ENCODE assay signal across 20 cellular contexts in genomic region chr14:24132976-24133375, GRCh38. TPM values are rescaled to one million over a fixed set of nuclear protein-coding genes. Genes with fewer than 3 reads are reported as not detected.
A peak's percentile ranks its signal among the peaks of the same experiment; 100 is the strongest.
DNase-seq lines count a peak whose midpoint lies in the region; ATAC-seq, FAIRE-seq and TF ChIP-seq lines count a peak whose summit lies in the region.
"Had no signal": no experiment of that assay in that cellular context is flagged by ENCODE, and none has a peak within 500 bp of the region (broad histone marks: within the 10 kb centered on the region; RNA-seq: fewer than 3 reads in every experiment).

No MANE protein-coding gene starts in this region.

- no peak for FAIRE-seq in HepG2 (lab: Jason Lieb, UNC)

- TF ChIP-seq RAD21 in HepG2 (CRISPR knock-in tag; IDR thresholded peaks at IDR 0.05), result no peak

- H4K20me1 ChIP-seq in HepG2 (ENCODE audit: insufficient read depth, low read length), result peaks cover 4% of the 10 kb centered on the region; the same call in 1 of the 2 replicates

- H3K9me3 Mint-ChIP-seq in T-helper 1 cell treated with Interleukin-12 subunit alpha and Interleukin-12 subunit beta and Interleukin-4 antibody, amounts not matched to agents 30 μg/mL and 1 μg/mL, for 36 hours, result no peaks in the 10 kb centered on the region
- H3K9me3 Mint-ChIP-seq in endodermal cell, result no peaks in the 10 kb centered on the region

- no peak overlapping the region for H2AFZ ChIP-seq in HepG2 (ENCODE audit: low read length)
- H2AFZ ChIP-seq: parathyroid adenoma had no signal

- H3K36me3 ChIP-seq in HepG2 (replicated peaks in 1 of 2; ENCODE audit: control insufficient read depth in 1 of 2, insufficient read depth in 2 of 2, low read length in 2 of 2) (peaks cover 2 to 9% of the 10 kb centered on the region in 2 experiments), right lobe of liver (peaks cover 0 to 3% (median 0%) of the 10 kb centered on the region in 4 donors), endodermal cell (ENCODE audit: control insufficient read depth, insufficient read depth, low read length) (peaks cover 5% of the 10 kb centered on the region), thymus (ENCODE audit: control insufficient read depth, insufficient read depth) (peaks cover 5% of the 10 kb centered on the region)
- H3K36me3 ChIP-seq: BE2C, thoracic aorta had no signal

- no peak for TF ChIP-seq CTCF in HepG2 (CRISPR knock-in tag; IDR thresholded peaks at IDR 0.05)
- no peak for TF ChIP-seq CTCF in right lobe of liver (IDR thresholded peaks at IDR 0.05)
- no peak for TF ChIP-seq CTCF in endodermal cell (conservative IDR thresholded peaks at IDR 0.05)

- no peaks in the 10 kb centered on the region for H3K27me3 Mint-ChIP-seq in T-helper 1 cell treated with Interleukin-12 subunit alpha and Interleukin-12 subunit beta and Interleukin-4 antibody, amounts not matched to agents 30 μg/mL and 1 μg/mL, for 36 hours (ENCODE audit: low read depth)
- no peaks in the 10 kb centered on the region for H3K27me3 Mint-ChIP-seq in endodermal cell (ENCODE audit: insufficient read depth)

- DNase-seq in T-helper 1 cell (no peak), HepG2 (ENCODE audit: low spot score) (no peak), right lobe of liver (no peak), endodermal cell (no peak), NCI-H2107 (lab: John Stamatoyannopoulos, UW) (no peak), NCI-H2029 treated with DMSO at 0.1 percent for 48 hours (lab: John Stamatoyannopoulos, UW) (no peak)
- DNase-seq: 8988T; BE2C; brain microvascular endothelial cell; dermis blood vessel endothelial cell; erythroblast; IMR-90; NCI-H1694 treated with DMSO at 0.1 percent for 48 hours; NCI-H446; stimulated activated CD4-positive, alpha-beta T cell treated with anti-CD3 and anti-CD28 coated beads, Interleukin-2, amount 100 ng/mL, for 48 hours had no signal

- H3K4me3 Mint-ChIP-seq in T-helper 1 cell treated with Interleukin-12 subunit alpha and Interleukin-12 subunit beta and Interleukin-4 antibody, amounts not matched to agents 30 μg/mL and 1 μg/mL, for 36 hours, result no peak overlapping the region
- no peak overlapping the region for H3K4me3 Mint-ChIP-seq in endodermal cell

- CTCF ChIA-PET in HepG2 (lab: Yijun Ruan, JAX; ENCODE audit: low intra/inter-chr PET ratio, low total read pairs), result no interaction called here

- H3K4me3 ChIP-seq in HepG2 (replicated peaks in 1 of 3; ENCODE audit: insufficient read depth in 1 of 3, low read depth in 2 of 3, low read length in 3 of 3) (no peak overlapping the region), right lobe of liver (no peak overlapping the region), endodermal cell (ENCODE audit: low read length) (no peak overlapping the region), thymus (ENCODE audit: low read length) (no peak overlapping the region)
- H3K4me3 ChIP-seq: HAP-1, thoracic aorta had no signal

- H3K79me2 ChIP-seq in HepG2 (ENCODE audit: insufficient read depth, low read length), result peaks cover 15% of the 10 kb centered on the region
- H3K79me2 ChIP-seq: parathyroid adenoma had no signal

- H3K4me2 ChIP-seq in HepG2 (ENCODE audit: low read depth, low read length), result no peak overlapping the region

- intact Hi-C loops in HepG2 (cut with micrococcal nuclease; ENCODE audit: unreplicated experiment) (no loop called here), right lobe of liver (cut with DNase I) (no loop called here)

- ATAC-seq in HepG2 (no peak), right lobe of liver (no peak)

- TF ChIP-seq POLR2A in HepG2 (IDR thresholded peaks at IDR 0.05; ENCODE audit: insufficient read depth in 1 of 2, low read depth in 2 of 2, low read length in 2 of 2) (no peak), right lobe of liver (IDR thresholded peaks at IDR 0.05) (no peak)

- in situ Hi-C loops in HepG2 (cut with HindIII; ENCODE audit: extremely low pct_ligation_motif_present, low pct_unique_long_range_greater_than_20kb), result loop anchor here (25.0 kb wide), 1 partner anchor 821 kb away; the partner anchor contains the start of genes BCL2L2, PABPN1 and PPP1R3E

- POLR2A ChIA-PET in HepG2 (lab: Yijun Ruan, JAX), result interaction anchor here (1.5 to 22.7 kb wide), 5 partner anchors 8 to 38 kb away, joined by 4 to 977 read pairs (median 16); partner anchors contain the start of genes DCAF11, EMC9, NRL and PCK2

- H3K4me1 Mint-ChIP-seq in T-helper 1 cell treated with Interleukin-12 subunit alpha and Interleukin-12 subunit beta and Interleukin-4 antibody, amounts not matched to agents 30 μg/mL and 1 μg/mL, for 36 hours (ENCODE audit: low read depth), result peaks cover 29% of the 10 kb centered on the region
- H3K4me1 Mint-ChIP-seq in endodermal cell, result peaks cover 11% of the 10 kb centered on the region

- H3K9ac ChIP-seq in HepG2 (ENCODE audit: insufficient read depth, low read depth, low read length) (no peak overlapping the region), endodermal cell (ENCODE audit: extremely low read depth, low read length, poor library complexity, severe bottlenecking) (no peak overlapping the region)
- H3K9ac ChIP-seq: parathyroid adenoma had no signal

- H3K27ac ChIP-seq in HepG2 (ENCODE audit: extremely low read length, insufficient read depth, low read length), result no peak overlapping the region
- no peak overlapping the region for H3K27ac ChIP-seq in right lobe of liver
- no peak overlapping the region for H3K27ac ChIP-seq in endodermal cell (ENCODE audit: low read depth, low read length)
- H3K27ac ChIP-seq in thymus (ENCODE audit: low read depth), result peak overlapping the region; percentile 72
- H3K27ac ChIP-seq: brain microvascular endothelial cell, parathyroid adenoma, thoracic aorta had no signal

- 86% methylated on average over 2 of the region's 2 CpGs for WGBS in HepG2 (ENCODE audit: low lambda C conversion rate)
- whole genome bisulfite sequencing in right lobe of liver (ENCODE audit: insufficient coverage, low coverage, low lambda C conversion rate, missing lambda C conversion rate), result 83% methylated on average over 2 of the region's 2 CpGs
- 96% methylated on average over 2 of the region's 2 CpGs; no CpG with 5 or more reads in 1 of the 2 experiments for WGBS in endodermal cell (ENCODE audit: insufficient coverage in 1 of 2, insufficient read length in 1 of 2), 2 experiments
- WGBS in thymus, result 96% methylated on average over 2 of the region's 2 CpGs

- no TSS peak for BruUV-seq in HepG2 (replicated peaks; lab: Mats Ljungman, UMichigan)

- peak overlapping the region; percentile 53 for H3K27ac Mint-ChIP-seq in T-helper 1 cell treated with Interleukin-12 subunit alpha and Interleukin-12 subunit beta and Interleukin-4 antibody, amounts not matched to agents 30 μg/mL and 1 μg/mL, for 36 hours
- peak overlapping the region; percentile 30 for H3K27ac Mint-ChIP-seq in endodermal cell

- no peaks in the 10 kb centered on the region; a peak in 1 of 5 replicates for H3K27me3 ChIP-seq in HepG2 (ENCODE audit: control insufficient read depth in 1 of 2, insufficient read depth in 2 of 2, low read length in 2 of 2)
- no peaks in the 10 kb centered on the region for H3K27me3 ChIP-seq in right lobe of liver
- H3K27me3 ChIP-seq in endodermal cell (ENCODE audit: control insufficient read depth, insufficient read depth, low read length, poor library complexity, severe bottlenecking), result no peaks in the 10 kb centered on the region
- H3K27me3 ChIP-seq in thymus (ENCODE audit: control insufficient read depth, insufficient read depth), result no peaks in the 10 kb centered on the region
- H3K27me3 ChIP-seq: BE2C, brain microvascular endothelial cell had no signal

- H3K9me3 ChIP-seq in HepG2 (ENCODE audit: low read length), result no peaks in the 10 kb centered on the region
- no peaks in the 10 kb centered on the region for H3K9me3 ChIP-seq in right lobe of liver
- H3K9me3 ChIP-seq in endodermal cell (ENCODE audit: control insufficient read depth, low read length), result no peaks in the 10 kb centered on the region
- no peaks in the 10 kb centered on the region for H3K9me3 ChIP-seq in thymus (ENCODE audit: control insufficient read depth)
- H3K9me3 ChIP-seq: BE2C, HAP-1, thoracic aorta had no signal

- TF ChIP-seq EP300 in HepG2 (IDR thresholded peaks at IDR 0.05; ENCODE audit: low read depth in 2 of 2, low read length in 2 of 2), result no peak
- no peak for TF ChIP-seq EP300 in HepG2 (CRISPR knock-in tag; IDR thresholded peaks at IDR 0.05; ENCODE audit: borderline replicate concordance)

- H3K36me3 Mint-ChIP-seq in T-helper 1 cell treated with Interleukin-12 subunit alpha and Interleukin-12 subunit beta and Interleukin-4 antibody, amounts not matched to agents 30 μg/mL and 1 μg/mL, for 36 hours (ENCODE audit: low read depth), result peaks cover 17% of the 10 kb centered on the region
- H3K36me3 Mint-ChIP-seq in endodermal cell (ENCODE audit: low read depth), result peaks cover under 1% of the 10 kb centered on the region

- H3K4me1 ChIP-seq in HepG2 (ENCODE audit: insufficient read depth, low read length), result peaks cover 64% of the 10 kb centered on the region
- H3K4me1 ChIP-seq in right lobe of liver, result peaks cover 0 to 48% (median 15%) of the 10 kb centered on the region in 4 donors
- no peaks in the 10 kb centered on the region for H3K4me1 ChIP-seq in endodermal cell (ENCODE audit: control insufficient read depth, insufficient read depth, low read length)
- H3K4me1 ChIP-seq in thymus (ENCODE audit: control insufficient read depth, insufficient read depth, low read length), result peaks cover 28% of the 10 kb centered on the region
- H3K4me1 ChIP-seq: BE2C had no signal

RNA-seq across cellular contexts. Expression of gene FITM1, which starts 2.5 kb away (rescaled TPM):
- total RNA-seq in HepG2 (2016; rRNA removed; fragmentation: Illumina TruSeq; extraction: Trizol) (3.1 and 5.8 TPM in 2 replicates), right lobe of liver (10 to 100 TPM in 3 of 6 experiments, 1 to 10 TPM in 3; 1.5 to 32.5 (median 9.3) TPM), endodermal cell (1 to 10 TPM in 1 of 2 donors, not detected in 1; 1.1 TPM)
- total RNA-seq in HepG2 (2016; cell fraction: cytosol; rRNA removed; fragmentation: Illumina TruSeq; extraction: Trizol; ENCODE audit: low read depth), result 2.1 and 4.3 TPM in 2 replicates
- 4.0 and 5.2 TPM in 2 replicates for total RNA-seq in HepG2 (2016; cell fraction: insoluble cytoplasmic fraction; rRNA removed; fragmentation: Illumina TruSeq; extraction: Trizol)
- total RNA-seq in HepG2 (2016; cell fraction: membrane; rRNA removed; fragmentation: Illumina TruSeq; extraction: Trizol), result 2.2 and 3.3 TPM in 2 replicates
- total RNA-seq in HepG2 (2016; cell fraction: nucleus; rRNA removed; fragmentation: Illumina TruSeq; extraction: Trizol), result 4.1 and 5.6 TPM in 2 replicates
- polyA plus RNA-seq in HepG2 (2011; rRNA removed) (2.7 and 3.6 TPM in 2 replicates), thymus (3.5 TPM)
- 2.3 and 4.4 TPM in 2 replicates for polyA plus RNA-seq in HepG2 (2011; cell fraction: cytosol; rRNA removed)
- 11.8 and 15.0 TPM in 2 replicates for polyA plus RNA-seq in HepG2 (2011; cell fraction: nucleus; rRNA removed)
- 2.5 and 2.7 TPM in 2 replicates for polyA plus RNA-seq in HepG2 (2012)
- polyA plus RNA-seq in HepG2 (2016; cell fraction: cytosol; fragmentation: Illumina TruSeq; extraction: Trizol; ENCODE audit: low read depth), result 3.0 and 3.4 TPM in 2 replicates
- 2.7 and 3.0 TPM in 2 replicates for polyA plus RNA-seq in HepG2 (2016; cell fraction: insoluble cytoplasmic fraction; fragmentation: Illumina TruSeq; extraction: Trizol; ENCODE audit: low read depth)
- polyA plus RNA-seq in HepG2 (2016; cell fraction: membrane; fragmentation: Illumina TruSeq; extraction: Trizol; ENCODE audit: low read depth), result 1.9 and 2.4 TPM in 2 replicates
- polyA plus RNA-seq in HepG2 (2016; cell fraction: nucleus; fragmentation: Illumina TruSeq; extraction: Trizol; ENCODE audit: insufficient read depth, low read depth), result 6.4 and 7.9 TPM in 2 replicates
- 1.6 and 7.9 TPM in 2 replicates for polyA minus RNA-seq in HepG2 (2011; rRNA and poly(A)+ RNA removed; ENCODE audit: low replicate concordance)
- 2.1 TPM in 2 replicates for polyA minus RNA-seq in HepG2 (2011; cell fraction: cytosol; rRNA and poly(A)+ RNA removed)
- polyA minus RNA-seq in HepG2 (2011; cell fraction: nucleus; rRNA and poly(A)+ RNA removed), result 3.9 and 4.2 TPM in 2 replicates
- polyA plus RNA-seq in endodermal cell (2013, experiment 1 of 2), result 0.32 TPM
- not detected for polyA plus RNA-seq in endodermal cell (2013, experiment 2 of 2)
- total RNA-seq: IMR-90 had no signal
- polyA plus RNA-seq: IMR-90 had no signal

RNA-seq across cellular contexts. Expression of gene PSME1, which starts 3.0 kb away (rescaled TPM):
- total RNA-seq in HepG2 (2016; rRNA removed; fragmentation: Illumina TruSeq; extraction: Trizol) (608 and 713 TPM in 2 replicates), right lobe of liver (100 to 1,000 TPM in 4 of 6 experiments, 10 to 100 TPM in 2; 81.7 to 119 (median 107) TPM), endodermal cell (100 to 1,000 TPM in 1 of 2 donors, 10 to 100 TPM in 1; 68.6 to 108 TPM)
- 168 and 169 TPM in 2 replicates for total RNA-seq in HepG2 (2016; cell fraction: cytosol; rRNA removed; fragmentation: Illumina TruSeq; extraction: Trizol; ENCODE audit: low read depth)
- total RNA-seq in HepG2 (2016; cell fraction: insoluble cytoplasmic fraction; rRNA removed; fragmentation: Illumina TruSeq; extraction: Trizol), result 588 and 713 TPM in 2 replicates
- total RNA-seq in HepG2 (2016; cell fraction: membrane; rRNA removed; fragmentation: Illumina TruSeq; extraction: Trizol), result 219 and 226 TPM in 2 replicates
- 227 and 232 TPM in 2 replicates for total RNA-seq in HepG2 (2016; cell fraction: nucleus; rRNA removed; fragmentation: Illumina TruSeq; extraction: Trizol)
- polyA plus RNA-seq in HepG2 (2011; rRNA removed) (144 and 159 TPM in 2 replicates), thymus (255 TPM)
- polyA plus RNA-seq in HepG2 (2011; cell fraction: cytosol; rRNA removed), result 166 and 205 TPM in 2 replicates
- 178 and 230 TPM in 2 replicates for polyA plus RNA-seq in HepG2 (2011; cell fraction: nucleus; rRNA removed)
- 318 and 352 TPM in 2 replicates for polyA plus RNA-seq in HepG2 (2012)
- polyA plus RNA-seq in HepG2 (2016; cell fraction: cytosol; fragmentation: Illumina TruSeq; extraction: Trizol; ENCODE audit: low read depth), result 166 and 179 TPM in 2 replicates
- polyA plus RNA-seq in HepG2 (2016; cell fraction: insoluble cytoplasmic fraction; fragmentation: Illumina TruSeq; extraction: Trizol; ENCODE audit: low read depth), result 679 and 694 TPM in 2 replicates
- polyA plus RNA-seq in HepG2 (2016; cell fraction: membrane; fragmentation: Illumina TruSeq; extraction: Trizol; ENCODE audit: low read depth), result 175 and 190 TPM in 2 replicates
- 333 and 365 TPM in 2 replicates for polyA plus RNA-seq in HepG2 (2016; cell fraction: nucleus; fragmentation: Illumina TruSeq; extraction: Trizol; ENCODE audit: insufficient read depth, low read depth)
- 25.5 and 44.3 TPM in 2 replicates for polyA minus RNA-seq in HepG2 (2011; rRNA and poly(A)+ RNA removed; ENCODE audit: low replicate concordance)
- 59.6 and 69.7 TPM in 2 replicates for polyA minus RNA-seq in HepG2 (2011; cell fraction: cytosol; rRNA and poly(A)+ RNA removed)
- polyA minus RNA-seq in HepG2 (2011; cell fraction: nucleus; rRNA and poly(A)+ RNA removed), result 42.1 and 46.1 TPM in 2 replicates
- polyA plus RNA-seq in endodermal cell (2013, experiment 1 of 2), result 87.9 TPM
- 79.7 TPM for polyA plus RNA-seq in endodermal cell (2013, experiment 2 of 2)

RNA-seq across cellular contexts. Expression of gene EMC9, which starts 8.4 kb away (rescaled TPM):
- total RNA-seq in HepG2 (2016; rRNA removed; fragmentation: Illumina TruSeq; extraction: Trizol) (71.2 and 78.7 TPM in 2 replicates), right lobe of liver (10 to 100 TPM; 10.2 to 21.4 (median 11.9) TPM), endodermal cell (10 to 100 TPM; 34.0 to 39.5 TPM)
- 68.4 and 89.8 TPM in 2 replicates for total RNA-seq in HepG2 (2016; cell fraction: cytosol; rRNA removed; fragmentation: Illumina TruSeq; extraction: Trizol; ENCODE audit: low read depth)
- total RNA-seq in HepG2 (2016; cell fraction: insoluble cytoplasmic fraction; rRNA removed; fragmentation: Illumina TruSeq; extraction: Trizol), result 67.6 and 78.5 TPM in 2 replicates
- 77.6 and 98.8 TPM in 2 replicates for total RNA-seq in HepG2 (2016; cell fraction: membrane; rRNA removed; fragmentation: Illumina TruSeq; extraction: Trizol)
- 54.8 and 64.3 TPM in 2 replicates for total RNA-seq in HepG2 (2016; cell fraction: nucleus; rRNA removed; fragmentation: Illumina TruSeq; extraction: Trizol)
- polyA plus RNA-seq in HepG2 (2011; rRNA removed) (60.5 and 63.9 TPM in 2 replicates), thymus (40.8 TPM)
- 49.4 and 73.1 TPM in 2 replicates for polyA plus RNA-seq in HepG2 (2011; cell fraction: cytosol; rRNA removed)
- 212 and 227 TPM in 2 replicates for polyA plus RNA-seq in HepG2 (2011; cell fraction: nucleus; rRNA removed)
- polyA plus RNA-seq in HepG2 (2012), result 50.7 and 62.7 TPM in 2 replicates
- polyA plus RNA-seq in HepG2 (2016; cell fraction: cytosol; fragmentation: Illumina TruSeq; extraction: Trizol; ENCODE audit: low read depth), result 103 and 134 TPM in 2 replicates
- 96.0 and 104 TPM in 2 replicates for polyA plus RNA-seq in HepG2 (2016; cell fraction: insoluble cytoplasmic fraction; fragmentation: Illumina TruSeq; extraction: Trizol; ENCODE audit: low read depth)
- polyA plus RNA-seq in HepG2 (2016; cell fraction: membrane; fragmentation: Illumina TruSeq; extraction: Trizol; ENCODE audit: low read depth), result 99.3 and 118 TPM in 2 replicates
- polyA plus RNA-seq in HepG2 (2016; cell fraction: nucleus; fragmentation: Illumina TruSeq; extraction: Trizol; ENCODE audit: insufficient read depth, low read depth), result 175 and 183 TPM in 2 replicates
- 16.0 and 62.4 TPM in 2 replicates for polyA minus RNA-seq in HepG2 (2011; rRNA and poly(A)+ RNA removed; ENCODE audit: low replicate concordance)
- polyA minus RNA-seq in HepG2 (2011; cell fraction: cytosol; rRNA and poly(A)+ RNA removed), result 10.1 and 13.6 TPM in 2 replicates
- polyA minus RNA-seq in HepG2 (2011; cell fraction: nucleus; rRNA and poly(A)+ RNA removed), result 35.1 and 41.2 TPM in 2 replicates
- polyA plus RNA-seq in endodermal cell (2013, experiment 1 of 2), result 37.8 TPM
- 39.5 TPM for polyA plus RNA-seq in endodermal cell (2013, experiment 2 of 2)

RNA-seq across cellular contexts. Expression of gene PSME2, which starts 13.4 kb away (rescaled TPM):
- 716 and 834 TPM in 2 replicates for total RNA-seq in HepG2 (2016; rRNA removed; fragmentation: Illumina TruSeq; extraction: Trizol)
- total RNA-seq in HepG2 (2016; cell fraction: cytosol; rRNA removed; fragmentation: Illumina TruSeq; extraction: Trizol; ENCODE audit: low read depth), result 203 and 215 TPM in 2 replicates
- total RNA-seq in HepG2 (2016; cell fraction: insoluble cytoplasmic fraction; rRNA removed; fragmentation: Illumina TruSeq; extraction: Trizol), result 729 and 850 TPM in 2 replicates
- total RNA-seq in HepG2 (2016; cell fraction: membrane; rRNA removed; fragmentation: Illumina TruSeq; extraction: Trizol), result 201 TPM in 2 replicates
- 350 and 410 TPM in 2 replicates for total RNA-seq in HepG2 (2016; cell fraction: nucleus; rRNA removed; fragmentation: Illumina TruSeq; extraction: Trizol)
- polyA plus RNA-seq in HepG2 (2011; rRNA removed), result 332 and 362 TPM in 2 replicates
- 139 and 148 TPM in 2 replicates for polyA plus RNA-seq in HepG2 (2011; cell fraction: cytosol; rRNA removed)
- polyA plus RNA-seq in HepG2 (2011; cell fraction: nucleus; rRNA removed), result 1,051 and 1,099 TPM in 2 replicates
- 349 and 352 TPM in 2 replicates for polyA plus RNA-seq in HepG2 (2012)
- 217 and 232 TPM in 2 replicates for polyA plus RNA-seq in HepG2 (2016; cell fraction: cytosol; fragmentation: Illumina TruSeq; extraction: Trizol; ENCODE audit: low read depth)
- 820 and 900 TPM in 2 replicates for polyA plus RNA-seq in HepG2 (2016; cell fraction: insoluble cytoplasmic fraction; fragmentation: Illumina TruSeq; extraction: Trizol; ENCODE audit: low read depth)
- polyA plus RNA-seq in HepG2 (2016; cell fraction: membrane; fragmentation: Illumina TruSeq; extraction: Trizol; ENCODE audit: low read depth), result 168 and 182 TPM in 2 replicates
- 846 and 908 TPM in 2 replicates for polyA plus RNA-seq in HepG2 (2016; cell fraction: nucleus; fragmentation: Illumina TruSeq; extraction: Trizol; ENCODE audit: insufficient read depth, low read depth)
- 65.6 and 111 TPM in 2 replicates for polyA minus RNA-seq in HepG2 (2011; rRNA and poly(A)+ RNA removed; ENCODE audit: low replicate concordance)
- polyA minus RNA-seq in HepG2 (2011; cell fraction: cytosol; rRNA and poly(A)+ RNA removed), result 47.8 and 52.0 TPM in 2 replicates
- polyA minus RNA-seq in HepG2 (2011; cell fraction: nucleus; rRNA and poly(A)+ RNA removed), result 120 and 160 TPM in 2 replicates
- total RNA-seq in right lobe of liver, result 100 to 1,000 TPM in 4 of 6 experiments, 10 to 100 TPM in 2; 66.1 to 142 (median 110) TPM
- total RNA-seq in endodermal cell, result 100 to 1,000 TPM; 106 to 112 TPM
- 97.9 TPM for polyA plus RNA-seq in endodermal cell (2013, experiment 1 of 2)
- polyA plus RNA-seq in endodermal cell (2013, experiment 2 of 2), result 84.8 TPM
- polyA plus RNA-seq in thymus, result 420 TPM

RNA-seq across cellular contexts. Expression of gene RNF31, which starts 14.3 kb away (rescaled TPM):
- total RNA-seq in HepG2 (2016; rRNA removed; fragmentation: Illumina TruSeq; extraction: Trizol) (65.9 and 86.8 TPM in 2 replicates), right lobe of liver (10 to 100 TPM; 17.5 to 39.6 (median 26.2) TPM), endodermal cell (10 to 100 TPM; 75.5 to 82.9 TPM)
- total RNA-seq in HepG2 (2016; cell fraction: cytosol; rRNA removed; fragmentation: Illumina TruSeq; extraction: Trizol; ENCODE audit: low read depth), result 17.8 and 17.9 TPM in 2 replicates
- total RNA-seq in HepG2 (2016; cell fraction: insoluble cytoplasmic fraction; rRNA removed; fragmentation: Illumina TruSeq; extraction: Trizol), result 59.1 and 93.8 TPM in 2 replicates
- 39.1 and 41.7 TPM in 2 replicates for total RNA-seq in HepG2 (2016; cell fraction: membrane; rRNA removed; fragmentation: Illumina TruSeq; extraction: Trizol)
- total RNA-seq in HepG2 (2016; cell fraction: nucleus; rRNA removed; fragmentation: Illumina TruSeq; extraction: Trizol), result 72.5 and 77.1 TPM in 2 replicates
- polyA plus RNA-seq in HepG2 (2011; rRNA removed) (48.2 and 59.0 TPM in 2 replicates), thymus (105 TPM)
- 20.8 and 23.9 TPM in 2 replicates for polyA plus RNA-seq in HepG2 (2011; cell fraction: cytosol; rRNA removed)
- 197 and 225 TPM in 2 replicates for polyA plus RNA-seq in HepG2 (2011; cell fraction: nucleus; rRNA removed)
- 61.6 and 78.3 TPM in 2 replicates for polyA plus RNA-seq in HepG2 (2012)
- 13.8 and 14.9 TPM in 2 replicates for polyA plus RNA-seq in HepG2 (2016; cell fraction: cytosol; fragmentation: Illumina TruSeq; extraction: Trizol; ENCODE audit: low read depth)
- 59.9 and 61.7 TPM in 2 replicates for polyA plus RNA-seq in HepG2 (2016; cell fraction: insoluble cytoplasmic fraction; fragmentation: Illumina TruSeq; extraction: Trizol; ENCODE audit: low read depth)
- polyA plus RNA-seq in HepG2 (2016; cell fraction: membrane; fragmentation: Illumina TruSeq; extraction: Trizol; ENCODE audit: low read depth), result 28.2 and 30.6 TPM in 2 replicates
- polyA plus RNA-seq in HepG2 (2016; cell fraction: nucleus; fragmentation: Illumina TruSeq; extraction: Trizol; ENCODE audit: insufficient read depth, low read depth), result 186 and 241 TPM in 2 replicates
- polyA minus RNA-seq in HepG2 (2011; rRNA and poly(A)+ RNA removed; ENCODE audit: low replicate concordance), result 71.7 and 184 TPM in 2 replicates
- 31.6 and 52.6 TPM in 2 replicates for polyA minus RNA-seq in HepG2 (2011; cell fraction: cytosol; rRNA and poly(A)+ RNA removed)
- 113 and 130 TPM in 2 replicates for polyA minus RNA-seq in HepG2 (2011; cell fraction: nucleus; rRNA and poly(A)+ RNA removed)
- polyA plus RNA-seq in endodermal cell (2013, experiment 1 of 2), result 52.4 TPM
- polyA plus RNA-seq in endodermal cell (2013, experiment 2 of 2), result 44.9 TPM
